8 cellular contexts compared by ENCODE assay signal in the genomic region with DNA sequence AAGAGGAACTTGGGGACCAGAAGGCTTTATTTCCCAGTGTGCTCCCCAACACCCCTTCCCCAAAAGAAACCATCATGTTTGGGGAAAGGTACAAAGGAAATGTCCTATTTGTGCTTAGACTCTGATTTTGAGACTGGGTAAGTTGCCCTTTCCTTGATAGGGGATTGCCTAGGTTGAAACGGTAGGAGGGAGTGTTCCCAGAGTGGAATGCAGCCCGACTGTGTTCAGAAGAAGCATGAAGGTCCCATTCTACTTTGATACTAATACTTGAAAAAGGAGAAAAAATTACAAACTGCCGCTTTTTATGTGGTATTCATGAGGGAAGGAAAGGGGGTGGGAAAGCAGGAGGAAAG. TPM values are rescaled to one million over a fixed set of nuclear protein-coding genes. Genes with fewer than 3 reads are reported as not detected.
DNase-seq lines count a peak whose midpoint lies in the region; ATAC-seq and TF ChIP-seq lines count a peak whose summit lies in the region.

No MANE protein-coding gene starts in this region.

- POLR2A ChIA-PET in CD8-positive, alpha-beta T cell (lab: Charles Lee) = interaction anchor here (1.3 to 3.2 kb wide), 3 partner anchors 32 to 141 kb away, joined by 3 to 13 read pairs (median 8); a partner anchor contains a TSS
- POLR2A ChIA-PET in PC-9 (lab: Charles Lee; ENCODE audit: unreplicated experiment) = no interaction called here

- no peaks in the 10 kb centered on the region for H3K36me3 Mint-ChIP-seq in CD8-positive, alpha-beta T cell

- peaks cover 52% of the 10 kb centered on the region for H3K4me1 ChIP-seq in CD8-positive, alpha-beta T cell (ENCODE audit: insufficient read depth, low read length)
- 0 out of 2 replicates have a peak, but pooled peaks cover 8% of the 10 kb centered on the region for H3K4me1 ChIP-seq in PC-9 (replicated peaks; ENCODE audit: insufficient read depth)
- H3K4me1 ChIP-seq in lower lobe of right lung = no peaks in the 10 kb centered on the region

- H3K4me3 Mint-ChIP-seq in CD8-positive, alpha-beta T cell = peak overlapping the region; percentile 77

- ATAC-seq in CD8-positive, alpha-beta T cell = no peak
- ATAC-seq in GM19463 (IDR thresholded peaks at IDR 0.05; ENCODE audit: unreplicated experiment) = peak; percentile 7
- peak in 1 of 2 donors; percentile 8 for ATAC-seq in lower lobe of right lung
- ATAC-seq in GM21367 (IDR thresholded peaks at IDR 0.05; ENCODE audit: unreplicated experiment) = no peak

- no peak overlapping the region for H3K4me2 ChIP-seq in PC-9

- H3K27me3 Mint-ChIP-seq in CD8-positive, alpha-beta T cell (ENCODE audit: low read depth) = no peaks in the 10 kb centered on the region

- 0 out of 2 replicates have a peak, but pooled peaks cover 13% of the 10 kb centered on the region for H3F3A ChIP-seq in PC-9 (ENCODE audit: insufficient read depth, low read depth)

- peak overlapping the region; percentile 73 for H3K27ac Mint-ChIP-seq in CD8-positive, alpha-beta T cell

- intact Hi-C loops in CD8-positive, alpha-beta T cell (cut with DNase I, micrococcal nuclease) = loop anchor here (1.0 to 5.0 kb wide), 5 partner anchors 34 to 141 kb away; a partner anchor contains a TSS
- intact Hi-C loops in PC-9 (cut with micrococcal nuclease; ENCODE audit: unreplicated experiment) = loop anchor here (1.0 to 2.0 kb wide), 3 partner anchors 89 to 290 kb away; a partner anchor contains a TSS
- intact Hi-C loops in lower lobe of right lung (cut with DNase I) = no loop called here

- H3K9me2 ChIP-seq in PC-9 (ENCODE audit: insufficient read depth) = no peaks in the 10 kb centered on the region

- CTCF ChIA-PET in CD8-positive, alpha-beta T cell (lab: Charles Lee) = interaction anchor here (0.7 to 2.2 kb wide), 24 partner anchors 8 to 158 kb away, joined by 3 to 38 read pairs (median 6); a partner anchor contains a TSS
- CTCF ChIA-PET in PC-9 (lab: Charles Lee) = interaction anchor here (0.7 to 1.3 kb wide), 2 partner anchors 52 to 997 kb away, joined by 3 to 5 read pairs; no protein-coding TSS in a partner anchor

- H3K9me3 ChIP-seq in CD8-positive, alpha-beta T cell (ENCODE audit: low read length) = no peaks in the 10 kb centered on the region
- no peaks in the 10 kb centered on the region for H3K9me3 ChIP-seq in PC-9 (ENCODE audit: insufficient read depth, low read depth)
- H3K9me3 ChIP-seq in lower lobe of right lung = no peaks in the 10 kb centered on the region

- no peaks in the 10 kb centered on the region for H3K36me3 ChIP-seq in CD8-positive, alpha-beta T cell (ENCODE audit: insufficient read depth, low read length)
- H3K36me3 ChIP-seq in PC-9 (ENCODE audit: low read depth) = no peaks in the 10 kb centered on the region
- no peaks in the 10 kb centered on the region for H3K36me3 ChIP-seq in lower lobe of right lung

- H2AFZ ChIP-seq in PC-9 = peak overlapping the region; percentile 59; the same call in 1 of the 2 replicates

- TF ChIP-seq CTCF in CD8-positive, alpha-beta T cell (IDR thresholded peaks at IDR 0.05) = no peak
- no peak for TF ChIP-seq CTCF in PC-9 (conservative IDR thresholded peaks at IDR 0.05)
- TF ChIP-seq CTCF in lower lobe of right lung (IDR thresholded peaks at IDR 0.05) = no peak

- no peak overlapping the region for H3K27ac ChIP-seq in CD8-positive, alpha-beta T cell (ENCODE audit: low read depth, low read length)
- H3K27ac ChIP-seq in PC-9 (no peak overlapping the region), lower lobe of right lung (no peak overlapping the region)

- H3K27me3 ChIP-seq in CD8-positive, alpha-beta T cell (ENCODE audit: insufficient read depth, low read length) = no peaks in the 10 kb centered on the region
- no peaks in the 10 kb centered on the region for H3K27me3 ChIP-seq in PC-9 (ENCODE audit: insufficient read depth, low read depth)
- H3K27me3 ChIP-seq in lower lobe of right lung (ENCODE audit: low read depth) = no peaks in the 10 kb centered on the region

- H3K9me3 Mint-ChIP-seq in CD8-positive, alpha-beta T cell = no peaks in the 10 kb centered on the region

- peaks cover 72% of the 10 kb centered on the region for H3K4me1 Mint-ChIP-seq in CD8-positive, alpha-beta T cell (ENCODE audit: low read depth)

- H4K20me1 ChIP-seq in PC-9 (ENCODE audit: insufficient read depth) = no peaks in the 10 kb centered on the region

- peak overlapping the region; percentile 0 for H3K4me3 ChIP-seq in CD8-positive, alpha-beta T cell (ENCODE audit: low read depth, low read length)
- H3K4me3 ChIP-seq in PC-9 (no peak overlapping the region), lower lobe of right lung (peak overlapping the region; percentile 28)

- DNase-seq in CD8-positive, alpha-beta T cell = no peak
- no peak for DNase-seq in PC-9
- no peak for DNase-seq in lower lobe of right lung
- no peak for DNase-seq in HuH-7.5 (ENCODE audit: low spot score)
- DNase-seq in effector CD4-positive, alpha-beta T cell = no peak
- no peak for DNase-seq in DMS114 treated with DMSO at 0.1 percent for 48 hours (lab: John Stamatoyannopoulos, UW; ENCODE audit: unreplicated experiment)

- no peaks in the 10 kb centered on the region for H3K79me2 ChIP-seq in PC-9 (ENCODE audit: low read depth)

- no TSS peak for BruUV-seq in PC-9 (replicated peaks; lab: Mats Ljungman, UMichigan)

RNA-seq across cellular contexts. Expression of a gene that starts 32.4 kb away (rescaled TPM):
- 10 to 100 TPM; 80.8 to 83.1 TPM for total RNA-seq in CD8-positive, alpha-beta T cell
- total RNA-seq in PC-9 (2021) (3.8 and 6.0 TPM in 2 replicates), lower lobe of right lung (21.7 TPM)
